8 cellular contexts compared by ENCODE assay signal in the genomic region with DNA sequence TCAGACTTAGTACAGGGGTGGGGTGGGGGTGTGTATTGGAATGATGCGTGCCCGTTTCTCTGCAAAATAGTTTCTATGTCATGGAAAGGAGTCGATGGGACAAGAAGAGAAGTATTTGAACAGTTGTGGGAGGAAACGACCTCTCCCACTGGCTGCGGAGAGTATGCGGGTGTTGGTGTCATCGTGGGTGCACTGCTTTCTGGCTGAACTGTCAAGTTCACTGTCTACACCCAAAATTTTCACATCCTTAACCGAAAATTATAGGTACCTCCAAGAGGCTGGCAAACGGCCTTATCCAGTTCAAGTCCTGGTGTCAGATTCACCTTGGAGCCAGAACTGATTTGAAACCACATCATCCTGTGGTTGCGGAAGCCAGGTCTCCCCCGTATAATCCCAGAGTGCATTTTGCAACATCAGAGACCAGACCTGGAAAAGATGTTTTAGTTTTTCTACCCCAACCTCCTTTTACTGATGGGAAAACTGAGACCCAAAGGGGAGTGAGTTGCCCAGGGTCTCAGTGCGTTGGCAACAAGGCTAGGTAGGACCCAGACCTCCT. TPM values are rescaled to one million over a fixed set of nuclear protein-coding genes. Genes with fewer than 3 reads are reported as not detected.
DNase-seq lines count a peak whose midpoint lies in the region; ATAC-seq and TF ChIP-seq lines count a peak whose summit lies in the region.

No MANE protein-coding gene starts in this region.

- ATAC-seq in activated CD4-positive, alpha-beta T cell treated with anti-CD3 and anti-CD28 coated beads for 36 hours: peak; percentile 27
- ATAC-seq in stimulated activated effector memory CD8-positive, alpha-beta T cell treated with anti-CD3 and anti-CD28 coated beads, Interleukin-12 subunit alpha, Interleukin-12 subunit beta, amount 100 ng/mL, for 72 hours: peak; percentile 24

- DNase-seq in activated CD4-positive, alpha-beta T cell treated with anti-CD3 and anti-CD28 coated beads for 36 hours: peak; percentile 46
- no peak for DNase-seq in activated CD4-positive, alpha-beta T cell treated with anti-CD3 and anti-CD28 coated beads for 1 hour
- DNase-seq in activated CD4-positive, alpha-beta T cell treated with anti-CD3 and anti-CD28 coated beads, Interleukin-2, amount 50 U/mL, for 4 hours: peak; percentile 19 to 26
- DNase-seq in right atrium auricular region (ENCODE audit: low spot score): no peak
- no peak for DNase-seq in stimulated activated effector memory CD8-positive, alpha-beta T cell treated with anti-CD3 and anti-CD28 coated beads, Interleukin-12 subunit alpha, Interleukin-12 subunit beta, amount 100 ng/mL, for 72 hours (ENCODE audit: low spot score in 2 of 2)
- no peak for DNase-seq in glomerular visceral epithelial cell (ENCODE audit: extremely low spot score)
- DNase-seq in NCI-H2196 treated with DMSO at 0.1 percent for 48 hours (lab: John Stamatoyannopoulos, UW; ENCODE audit: unreplicated experiment): no peak
- no peak for DNase-seq in NCI-H2081 treated with DMSO at 0.1 percent for 48 hours (lab: John Stamatoyannopoulos, UW)

- H3K4me3 Mint-ChIP-seq in activated CD4-positive, alpha-beta T cell treated with anti-CD3 and anti-CD28 coated beads for 36 hours: peak overlapping the region; percentile 97
- peak overlapping the region; percentile 91 for H3K4me3 Mint-ChIP-seq in stimulated activated effector memory CD8-positive, alpha-beta T cell treated with anti-CD3 and anti-CD28 coated beads, Interleukin-12 subunit alpha, Interleukin-12 subunit beta, amount 100 ng/mL, for 72 hours

- POLR2A ChIA-PET in activated CD4-positive, alpha-beta T cell treated with anti-CD3 and anti-CD28 coated beads for 36 hours (lab: Charles Lee): interaction anchor here (1.6 to 1.7 kb wide), 2 partner anchors 9 to 10 kb away, joined by 4 to 13 read pairs; a partner anchor contains a TSS

- no peaks in the 10 kb centered on the region for H3K27me3 Mint-ChIP-seq in activated CD4-positive, alpha-beta T cell treated with anti-CD3 and anti-CD28 coated beads for 36 hours

- H3K9me3 Mint-ChIP-seq in activated CD4-positive, alpha-beta T cell treated with anti-CD3 and anti-CD28 coated beads for 36 hours (ENCODE audit: low read depth): no peaks in the 10 kb centered on the region
- no peaks in the 10 kb centered on the region for H3K9me3 Mint-ChIP-seq in stimulated activated effector memory CD8-positive, alpha-beta T cell treated with anti-CD3 and anti-CD28 coated beads, Interleukin-12 subunit alpha, Interleukin-12 subunit beta, amount 100 ng/mL, for 72 hours

- peak overlapping the region; percentile 100 for H3K27ac Mint-ChIP-seq in activated CD4-positive, alpha-beta T cell treated with anti-CD3 and anti-CD28 coated beads for 36 hours
- H3K27ac Mint-ChIP-seq in stimulated activated effector memory CD8-positive, alpha-beta T cell treated with anti-CD3 and anti-CD28 coated beads, Interleukin-12 subunit alpha, Interleukin-12 subunit beta, amount 100 ng/mL, for 72 hours: peak overlapping the region; percentile 99

- no peaks in the 10 kb centered on the region for H3K27me3 ChIP-seq in right atrium auricular region

- H3K9me3 ChIP-seq in right atrium auricular region: no peaks in the 10 kb centered on the region

- peaks cover 0 to 16% of the 10 kb centered on the region in 2 donors for H3K4me1 ChIP-seq in right atrium auricular region

- CTCF ChIA-PET in activated CD4-positive, alpha-beta T cell treated with anti-CD3 and anti-CD28 coated beads for 36 hours (lab: Charles Lee): interaction anchor here (0.7 to 3.2 kb wide), 5 partner anchors 10 to 180 kb away, joined by 3 to 12 read pairs (median 4); no protein-coding TSS in a partner anchor

- intact Hi-C loops in activated CD4-positive, alpha-beta T cell treated with anti-CD3 and anti-CD28 coated beads for 36 hours (cut with DNase I, micrococcal nuclease): loop anchor here in 1 of 2 experiments (5.0 to 10.0 kb wide), 3 partner anchors 331 to 1239 kb away; a partner anchor contains a TSS

- peaks cover 37% of the 10 kb centered on the region for H3K4me1 Mint-ChIP-seq in activated CD4-positive, alpha-beta T cell treated with anti-CD3 and anti-CD28 coated beads for 36 hours
- H3K4me1 Mint-ChIP-seq in stimulated activated effector memory CD8-positive, alpha-beta T cell treated with anti-CD3 and anti-CD28 coated beads, Interleukin-12 subunit alpha, Interleukin-12 subunit beta, amount 100 ng/mL, for 72 hours: peaks cover 37% of the 10 kb centered on the region

- peaks cover 38% of the 10 kb centered on the region for H3K36me3 Mint-ChIP-seq in activated CD4-positive, alpha-beta T cell treated with anti-CD3 and anti-CD28 coated beads for 36 hours (ENCODE audit: low read depth)
- peaks cover 44% of the 10 kb centered on the region for H3K36me3 Mint-ChIP-seq in stimulated activated effector memory CD8-positive, alpha-beta T cell treated with anti-CD3 and anti-CD28 coated beads, Interleukin-12 subunit alpha, Interleukin-12 subunit beta, amount 100 ng/mL, for 72 hours

- no peak for TF ChIP-seq CTCF in right atrium auricular region (IDR thresholded peaks at IDR 0.05)

- H3K36me3 ChIP-seq in right atrium auricular region: peaks cover 20% of the 10 kb centered on the region

- H3K27ac ChIP-seq in right atrium auricular region: peak overlapping the region; percentile 88 to 90

- H3K4me3 ChIP-seq in right atrium auricular region: peak overlapping the region; percentile 84 to 88

RNA-seq across cellular contexts. Expression of a gene that starts 0.5 kb away (rescaled TPM):
- total RNA-seq in activated CD4-positive, alpha-beta T cell treated with anti-CD3 and anti-CD28 coated beads for 36 hours: 100 to 1,000 TPM; 279 to 296 TPM
- total RNA-seq in right atrium auricular region: 10 to 100 TPM; 42.3 to 54.3 TPM

RNA-seq across cellular contexts. Expression of a gene that starts 2.0 kb away (rescaled TPM):
- total RNA-seq in activated CD4-positive, alpha-beta T cell treated with anti-CD3 and anti-CD28 coated beads for 36 hours: not detected
- total RNA-seq in right atrium auricular region: 1 to 10 TPM in 1 of 2 donors, not detected in 1; 1.4 TPM

RNA-seq across cellular contexts. Expression of a gene that starts 11.4 kb away (rescaled TPM):
- 10 to 100 TPM; 19.1 to 21.6 TPM for total RNA-seq in activated CD4-positive, alpha-beta T cell treated with anti-CD3 and anti-CD28 coated beads for 36 hours
- total RNA-seq in right atrium auricular region: 10 to 100 TPM; 26.8 to 52.5 TPM

RNA-seq across cellular contexts. Expression of a gene that starts 44.8 kb away (rescaled TPM):
- not detected for total RNA-seq in activated CD4-positive, alpha-beta T cell treated with anti-CD3 and anti-CD28 coated beads for 36 hours
- not detected for total RNA-seq in right atrium auricular region

RNA-seq across cellular contexts. Expression of a gene that starts 54.3 kb away (rescaled TPM):
- 1 to 10 TPM in 1 of 2 experiments, under 1 TPM in 1; 0.98 to 1.6 TPM for total RNA-seq in activated CD4-positive, alpha-beta T cell treated with anti-CD3 and anti-CD28 coated beads for 36 hours
- total RNA-seq in right atrium auricular region: not detected

Comparison
In these comparisons a context has a peak if more than half of its experiments do, and no peak if none do; other contexts are left out.
1. DNase-seq: peak in activated CD4-positive, alpha-beta T cell treated with anti-CD3 and anti-CD28 coated beads for 36 hours (single experiment) and activated CD4-positive, alpha-beta T cell treated with anti-CD3 and anti-CD28 coated beads, Interleukin-2, amount 50 U/mL, for 4 hours (2 of 2); none in activated CD4-positive, alpha-beta T cell treated with anti-CD3 and anti-CD28 coated beads for 1 hour (single experiment), right atrium auricular region (single experiment), stimulated activated effector memory CD8-positive, alpha-beta T cell treated with anti-CD3 and anti-CD28 coated beads, Interleukin-12 subunit alpha, Interleukin-12 subunit beta, amount 100 ng/mL, for 72 hours (0 of 2), glomerular visceral epithelial cell (single experiment), NCI-H2196 treated with DMSO at 0.1 percent for 48 hours (single experiment) and NCI-H2081 treated with DMSO at 0.1 percent for 48 hours (single experiment).
2. RNA of a gene that starts 0.5 kb away (total RNA-seq): 279 to 296 TPM in activated CD4-positive, alpha-beta T cell treated with anti-CD3 and anti-CD28 coated beads for 36 hours; 42.3 to 54.3 TPM in right atrium auricular region; every median in the first group is over 4 times any median in the second.